Comparison of ENCODE assay signal across 1 cellular context in genomic region chr2:197276156-197276555, GRCh38.
TF ChIP-seq lines count a peak whose summit lies in the region.

No MANE protein-coding gene starts in this region.

TF ChIP-seq in HepG2, 621 proteins besides CTCF, POLR2A, EP300 and RAD21 (continued from another document):
- TF ChIP-seq MAFK (conservative IDR thresholded peaks at IDR 0.05 in 1 of 2, IDR thresholded peaks at IDR 0.05 in 1 of 2; ENCODE audit: low read length in 2 of 2) (peak; percentile 55 to 59), MNT (IDR thresholded peaks at IDR 0.05) (no peak)
